In genomic region chr12:57087689-57088441, GRCh38 we compare ENCODE assay signal across 8 cellular contexts. TPM values are rescaled to one million over a fixed set of nuclear protein-coding genes. Genes with fewer than 3 reads are reported as not detected.
DNase-seq lines count a peak whose midpoint lies in the region; ATAC-seq and TF ChIP-seq lines count a peak whose summit lies in the region.

No MANE protein-coding gene starts in this region.

- no peak for TF ChIP-seq RAD21 in Ishikawa (IDR thresholded peaks at IDR 0.05; ENCODE audit: low read depth)

- H3K36me3 ChIP-seq in DOHH2 (ENCODE audit: control insufficient read depth, low read length) = peaks cover 6% of the 10 kb centered on the region; the same call in 1 of the 2 replicates
- peaks cover 18% of the 10 kb centered on the region for H3K36me3 ChIP-seq in rectal smooth muscle tissue (ENCODE audit: control insufficient read depth, insufficient read depth, low read length)

- peak overlapping the region; percentile 100 for H3K4me2 ChIP-seq in DOHH2 (ENCODE audit: low read length)

- TF ChIP-seq EP300 in Ishikawa (IDR thresholded peaks at IDR 0.05; ENCODE audit: borderline replicate concordance) = 0 out of 2 replicates have a peak, but pooled peaks have one; percentile 4

- peaks cover 9% of the 10 kb centered on the region for H3K79me2 ChIP-seq in DOHH2 (ENCODE audit: control insufficient read depth, low read length)

- peaks cover 70% of the 10 kb centered on the region for H3K4me1 Mint-ChIP-seq in activated naive CD8-positive, alpha-beta T cell treated with anti-CD3 and anti-CD28 coated beads, Interleukin-2, amount 50 U/mL, for 24 hours

- peaks cover 47% of the 10 kb centered on the region for H3K4me1 ChIP-seq in DOHH2 (ENCODE audit: control insufficient read depth, low read length)
- peaks cover 34% of the 10 kb centered on the region for H3K4me1 ChIP-seq in rectal smooth muscle tissue (ENCODE audit: control insufficient read depth, insufficient read depth, low read length)

- H3K4me3 Mint-ChIP-seq in activated naive CD8-positive, alpha-beta T cell treated with anti-CD3 and anti-CD28 coated beads, Interleukin-2, amount 50 U/mL, for 24 hours = peak overlapping the region; percentile 88

- H3F3A ChIP-seq in DOHH2 (ENCODE audit: control insufficient read depth, insufficient read depth) = peaks cover 30% of the 10 kb centered on the region

- no peaks in the 10 kb centered on the region for H4K20me1 ChIP-seq in DOHH2 (ENCODE audit: control insufficient read depth, insufficient read depth, low read depth, low read length)

- H3K4me3 ChIP-seq in DOHH2 (ENCODE audit: low read length) (peak overlapping the region; percentile 84), rectal smooth muscle tissue (ENCODE audit: low read length) (peak overlapping the region; percentile 54)

- peak overlapping the region; percentile 98 for H3K27ac Mint-ChIP-seq in activated naive CD8-positive, alpha-beta T cell treated with anti-CD3 and anti-CD28 coated beads, Interleukin-2, amount 50 U/mL, for 24 hours

- H3K9ac ChIP-seq in rectal smooth muscle tissue (ENCODE audit: low read length) = peak overlapping the region; percentile 60

- intact Hi-C loops in left cardiac atrium (cut with DNase I) = loop anchor here in 1 of 2 donors (2.0 kb wide), 1 partner anchor 23 kb away; the partner anchor contains the start of gene STAT6

- H3K27ac ChIP-seq in DOHH2 (ENCODE audit: low read depth, low read length) = peak overlapping the region; percentile 91
- H3K27ac ChIP-seq in rectal smooth muscle tissue (ENCODE audit: low read depth, low read length) = peak overlapping the region; percentile 99

- H3K27me3 Mint-ChIP-seq in activated naive CD8-positive, alpha-beta T cell treated with anti-CD3 and anti-CD28 coated beads, Interleukin-2, amount 50 U/mL, for 24 hours = no peaks in the 10 kb centered on the region

- no peaks in the 10 kb centered on the region for H3K9me3 ChIP-seq in DOHH2 (ENCODE audit: control insufficient read depth, insufficient read depth, low read length)

- DNase-seq in SW 1271 (lab: John Stamatoyannopoulos, UW) (peak; percentile 81 to 85), left cardiac atrium (peak; percentile 90), hippocampal formation (lab: John Stamatoyannopoulos, UW) (no peak)
- peak; percentile 88 for DNase-seq in activated naive CD8-positive, alpha-beta T cell treated with anti-CD3 and anti-CD28 coated beads, Interleukin-2, amount 50 U/mL, for 24 hours

- peak; percentile 36 for ATAC-seq in GM21576 (IDR thresholded peaks at IDR 0.05; ENCODE audit: unreplicated experiment)
- peak; percentile 51 for ATAC-seq in activated naive CD8-positive, alpha-beta T cell treated with anti-CD3 and anti-CD28 coated beads, Interleukin-2, amount 50 U/mL, for 24 hours
- ATAC-seq in left cardiac atrium = peak; percentile 58 to 63

- H3K36me3 Mint-ChIP-seq in activated naive CD8-positive, alpha-beta T cell treated with anti-CD3 and anti-CD28 coated beads, Interleukin-2, amount 50 U/mL, for 24 hours (ENCODE audit: low read depth) = peaks cover 29% of the 10 kb centered on the region

- H3K27me3 ChIP-seq in DOHH2 (ENCODE audit: control insufficient read depth, low read length) (no peaks in the 10 kb centered on the region), rectal smooth muscle tissue (ENCODE audit: control insufficient read depth, insufficient read depth, low read length) (no peaks in the 10 kb centered on the region)

- no peaks in the 10 kb centered on the region for H3K9me3 Mint-ChIP-seq in activated naive CD8-positive, alpha-beta T cell treated with anti-CD3 and anti-CD28 coated beads, Interleukin-2, amount 50 U/mL, for 24 hours

- H3K9me2 ChIP-seq in DOHH2 (replicated peaks; ENCODE audit: control insufficient read depth, low read length) = no peaks in the 10 kb centered on the region

- peak; percentile 6 for TF ChIP-seq CTCF in DOHH2 (IDR thresholded peaks at IDR 0.05; ENCODE audit: low read depth, low read length, poor library complexity, severe bottlenecking)

TF ChIP-seq in Ishikawa, 13 proteins besides CTCF, POLR2A, EP300 and RAD21:
- TF ChIP-seq YY1 (IDR thresholded peaks at IDR 0.05; ENCODE audit: low read depth) = no peak
- 0 out of 2 replicates have a peak, but pooled peaks have one; percentile 2 for TF ChIP-seq USF1 (IDR thresholded peaks at IDR 0.05)
- TF ChIP-seq ZBTB7A (IDR thresholded peaks at IDR 0.05; ENCODE audit: low read depth) = no peak; the same call in 1 of the 2 replicates
- no peak for TF ChIP-seq NFIC (IDR thresholded peaks at IDR 0.05)
- no peak for TF ChIP-seq REST (IDR thresholded peaks at IDR 0.05; ENCODE audit: low read depth)
- 0 out of 2 replicates have a peak, but pooled peaks have one; percentile 3 for TF ChIP-seq TEAD4 (IDR thresholded peaks at IDR 0.05)
- TF ChIP-seq TCF12 (IDR thresholded peaks at IDR 0.05; ENCODE audit: low read depth) = peak; percentile 49; the same call in 1 of the 2 replicates
- TF ChIP-seq EGR1 (IDR thresholded peaks at IDR 0.05) = peak; percentile 95
TF ChIP-seq in Ishikawa: peak in this region for 4.

RNA-seq across cellular contexts. Expression of gene NAB2, which starts 1.0 kb away (rescaled TPM):
- 10 to 100 TPM; 11.1 to 17.1 TPM for total RNA-seq in left cardiac atrium

RNA-seq across cellular contexts. Expression of gene NEMP1, which starts 9.3 kb away (rescaled TPM):
- 1 to 10 TPM; 2.8 to 5.3 TPM for total RNA-seq in left cardiac atrium

RNA-seq across cellular contexts. Expression of gene STAT6, which starts 23.3 kb away (rescaled TPM):
- 10 to 100 TPM; 77.7 to 78.1 TPM for total RNA-seq in left cardiac atrium

RNA-seq across cellular contexts. Expression of gene MYO1A, which starts 37.9 kb away (rescaled TPM):
- under 1 TPM; 0.09 to 0.13 TPM for total RNA-seq in left cardiac atrium

RNA-seq across cellular contexts. Expression of gene LRP1, which starts 40.4 kb away (rescaled TPM):
- total RNA-seq in left cardiac atrium = 100 to 1,000 TPM; 188 to 222 TPM

Comparison
In these comparisons a context has a peak if more than half of its experiments do, and no peak if none do; other contexts are left out.
1. DNase-seq: peak in SW 1271 (2 of 2), activated naive CD8-positive, alpha-beta T cell treated with anti-CD3 and anti-CD28 coated beads, Interleukin-2, amount 50 U/mL, for 24 hours (single experiment) and left cardiac atrium (single experiment); none in hippocampal formation (0 of 2).
2. Peak in every context shown above with its lines, with median percentiles within 50 percentile points of each other: ATAC-seq.